In the genomic region with DNA sequence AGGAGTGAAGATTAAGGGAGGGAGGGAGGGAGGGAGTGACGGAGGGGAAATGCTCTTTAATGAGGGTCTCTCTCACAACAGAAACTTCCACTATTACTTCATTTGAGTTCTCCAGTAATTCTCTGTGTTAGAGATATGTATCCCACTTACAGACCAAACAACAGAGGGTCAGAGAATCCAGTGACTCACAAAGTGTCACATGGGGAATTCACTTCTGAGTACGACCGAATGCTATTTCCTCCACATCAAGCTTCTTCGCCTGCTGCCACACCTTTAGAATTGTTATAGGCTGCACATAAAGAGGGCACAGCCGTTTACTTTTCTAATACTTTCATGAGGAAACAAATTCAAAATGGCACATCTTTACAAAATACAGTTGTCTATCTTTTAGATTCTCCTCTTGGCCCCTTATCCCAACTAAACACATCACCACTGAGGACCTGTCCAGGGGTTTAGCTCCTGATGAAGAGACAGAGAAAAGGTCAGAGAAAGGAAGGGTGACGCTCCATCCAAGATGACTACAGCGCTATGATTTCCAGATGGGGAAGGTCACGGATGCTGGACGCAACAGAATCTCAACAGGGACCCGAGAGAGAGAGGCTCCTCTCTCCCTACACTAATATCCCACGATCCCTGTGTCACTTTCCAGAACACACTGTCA, we compare ENCODE assay signal across 11 cellular contexts.
DNase-seq lines count a peak whose midpoint lies in the region; ATAC-seq, FAIRE-seq and TF ChIP-seq lines count a peak whose summit lies in the region.
"Had no signal": no experiment of that assay in that cellular context is flagged by ENCODE, and none has a peak within 500 bp of the region (broad histone marks: within the 10 kb centered on the region; RNA-seq: fewer than 3 reads in every experiment).

No MANE protein-coding gene starts in this region.

- H3K4me2 ChIP-seq in SK-N-SH (0 out of 2 replicates have a peak overlapping the region, but pooled peaks have one; percentile 5), K562 (ENCODE audit: insufficient read depth, low read length) (no peak overlapping the region)

- no peak for DNase-seq in SK-N-SH
- peak in 1 of 4 experiments; percentile 48 for DNase-seq in K562 (ENCODE audit: extremely low read depth in 1 of 4, low spot score in 3 of 4)
- DNase-seq in kidney glomerular epithelial cell (lab: John Stamatoyannopoulos, UW): peak; percentile 32
- no peak for DNase-seq in type B pancreatic cell (ENCODE audit: extremely low spot score, unreplicated experiment)
- DNase-seq in BE2C: no peak
- no peak for DNase-seq in H7
- no peak for DNase-seq in head of caudate nucleus
- DNase-seq: activated gamma-delta T cell treated with Interleukin-2 at 50 U/mL for 16 hours, NCI-H1436 treated with DMSO at 0.1 percent for 48 hours had no signal

- H2AFZ ChIP-seq in SK-N-SH (ENCODE audit: low read depth) (no peak overlapping the region), K562 (ENCODE audit: low read depth, low read length) (peak overlapping the region; percentile 47; the same call in 1 of the 2 replicates)

- intact Hi-C loops in K562 (cut with micrococcal nuclease) (loop anchor here (2.0 to 5.0 kb wide), 2 partner anchors 35 to 53 kb away; no protein-coding TSS in a partner anchor), head of caudate nucleus (cut with DNase I) (no loop called here)

- H3K9me1 ChIP-seq in K562 (ENCODE audit: control insufficient read depth, insufficient read depth, low read length): no peaks in the 10 kb centered on the region

- peak overlapping the region; percentile 8 for H3K27ac Mint-ChIP-seq in type B pancreatic cell

- BruUV-seq in K562 (replicated peaks; lab: Mats Ljungman, UMichigan): no TSS peak

- H3K4me1 ChIP-seq in SK-N-SH (ENCODE audit: control insufficient read depth in 1 of 2, insufficient read depth in 2 of 2, low read depth in 1 of 2, low read length in 1 of 2) (peaks cover 58 to 74% of the 10 kb centered on the region in 2 experiments), K562 (replicated peaks in 1 of 2; ENCODE audit: control insufficient read depth in 2 of 2, insufficient read depth in 2 of 2, low read length in 2 of 2) (peaks cover 60 to 75% of the 10 kb centered on the region in 2 experiments), BE2C (peaks cover 61% of the 10 kb centered on the region)

- H4K20me1 ChIP-seq in SK-N-SH (ENCODE audit: insufficient read depth) (no peaks in the 10 kb centered on the region), K562 (replicated peaks; ENCODE audit: control insufficient read depth, insufficient read depth, low read length) (no peaks in the 10 kb centered on the region)

- POLR2A ChIA-PET in SK-N-SH (lab: Yijun Ruan, JAX): no interaction called here
- POLR2A ChIA-PET in K562 (lab: Yijun Ruan, JAX): interaction anchor here (1.0 kb wide), 1 partner anchor 37 kb away, joined by 4 read pairs; no protein-coding TSS in a partner anchor

- TF ChIP-seq CTCF in SK-N-SH (IDR thresholded peaks at IDR 0.05): no peak
- TF ChIP-seq CTCF in K562 (IDR thresholded peaks at IDR 0.05 in 2 of 3, conservative IDR thresholded peaks at IDR 0.05 in 1 of 3; ENCODE audit: insufficient read depth in 2 of 3, low read depth in 1 of 3, low read length in 3 of 3): no peak
- TF ChIP-seq CTCF in type B pancreatic cell (conservative IDR thresholded peaks at IDR 0.05): no peak
- TF ChIP-seq CTCF in BE2C (IDR thresholded peaks at IDR 0.05; ENCODE audit: low read depth, low read length): no peak

- H3K79me2 ChIP-seq in SK-N-SH (ENCODE audit: insufficient read depth) (no peaks in the 10 kb centered on the region; the same call in 1 of the 2 replicates), K562 (ENCODE audit: control insufficient read depth, insufficient read depth, low read length) (peaks cover 11% of the 10 kb centered on the region; the same call in 1 of the 3 replicates)

- no peak for TF ChIP-seq POLR2A in K562 (conservative IDR thresholded peaks at IDR 0.05)

- H3K4me1 Mint-ChIP-seq in type B pancreatic cell (ENCODE audit: unreplicated experiment): peaks cover 86% of the 10 kb centered on the region

- H3K9me3 ChIP-seq in SK-N-SH: no peaks in the 10 kb centered on the region
- no peaks in the 10 kb centered on the region for H3K9me3 ChIP-seq in K562 (replicated peaks; ENCODE audit: control insufficient read depth, insufficient read depth, low read depth, low read length)
- H3K9me3 ChIP-seq in BE2C: no peaks in the 10 kb centered on the region

- H3K4me3 ChIP-seq in SK-N-SH (ENCODE audit: low read depth in 2 of 2, low read length in 1 of 2) (no peak overlapping the region), K562 (no peak overlapping the region), BE2C (ENCODE audit: low read depth, low read length) (no peak overlapping the region), H7 (ENCODE audit: insufficient read depth, low read depth, low read length) (no peak overlapping the region)

- FAIRE-seq in K562 (lab: Jason Lieb, UNC): no peak

- peaks cover 4% of the 10 kb centered on the region for H3K27me3 Mint-ChIP-seq in type B pancreatic cell

- no peaks in the 10 kb centered on the region for H3K36me3 Mint-ChIP-seq in type B pancreatic cell

- no peaks in the 10 kb centered on the region for H3K27me3 ChIP-seq in SK-N-SH (ENCODE audit: insufficient read depth)
- no peaks in the 10 kb centered on the region for H3K27me3 ChIP-seq in K562 (ENCODE audit: control insufficient read depth in 2 of 2, insufficient read depth in 2 of 2, low read length in 2 of 2)
- no peaks in the 10 kb centered on the region for H3K27me3 ChIP-seq in BE2C
- no peaks in the 10 kb centered on the region for H3K27me3 ChIP-seq in H7 (ENCODE audit: control insufficient read depth, insufficient read depth, low read length)

- 78% methylated on average over 11 of the region's 11 CpGs for WGBS in SK-N-SH (ENCODE audit: low lambda C conversion rate)
- WGBS in K562 (ENCODE audit: insufficient coverage, low coverage, missing lambda C conversion rate): 56% methylated on average over 10 of the region's 11 CpGs

- no peaks in the 10 kb centered on the region for H3K9me2 ChIP-seq in SK-N-SH

- no peak overlapping the region for H3K4me3 Mint-ChIP-seq in type B pancreatic cell

- no peak for TF ChIP-seq RAD21 in SK-N-SH (IDR thresholded peaks at IDR 0.05; ENCODE audit: low read length)
- no peak for TF ChIP-seq RAD21 in K562 (CRISPR knock-in tag; conservative IDR thresholded peaks at IDR 0.05 in 1 of 2, IDR thresholded peaks at IDR 0.05 in 1 of 2)

- no peak overlapping the region for H3K9ac ChIP-seq in SK-N-SH
- H3K9ac ChIP-seq in K562 (ENCODE audit: insufficient read depth in 1 of 2, low read depth in 2 of 2, low read length in 2 of 2): no peak overlapping the region; a peak in 1 of 4 replicates

- H3K36me3 ChIP-seq in SK-N-SH (replicated peaks in 1 of 2; ENCODE audit: control insufficient read depth in 1 of 2, insufficient read depth in 2 of 2, low read length in 1 of 2): no peaks in the 10 kb centered on the region
- H3K36me3 ChIP-seq in K562 (ENCODE audit: control insufficient read depth, insufficient read depth, low read length): peaks cover 4% of the 10 kb centered on the region; the same call in 1 of the 3 replicates
- H3K36me3 ChIP-seq in BE2C: no peaks in the 10 kb centered on the region
- no peaks in the 10 kb centered on the region for H3K36me3 ChIP-seq in H7 (replicated peaks; ENCODE audit: control insufficient read depth, insufficient read depth, low read length)

- H3K27ac ChIP-seq in SK-N-SH (ENCODE audit: low read depth in 2 of 2, low read length in 1 of 2): peak overlapping the region in 1 of 2 experiments; percentile 41; a peak in 1 of 4 replicates
- H3K27ac ChIP-seq in K562 (ENCODE audit: extremely low read depth, low read depth, low read length): peak overlapping the region; percentile 30; the same call in 2 of the 3 replicates
- H3K27ac ChIP-seq: 22Rv1 had no signal

- in situ Hi-C loops in K562 (cut with MboI): no loop called here

- CTCF ChIA-PET in SK-N-SH (lab: Yijun Ruan, JAX): interaction anchor here (1.0 to 1.3 kb wide), 2 partner anchors 12 to 57 kb away, joined by 3 to 4 read pairs; no protein-coding TSS in a partner anchor
- CTCF ChIA-PET in K562 (lab: Yijun Ruan, JAX; ENCODE audit: low intra/inter-chr PET ratio): no interaction called here

- no peak for ATAC-seq in SK-N-SH treated with all-trans-retinoic acid at 6 μM for 48 hours
- ATAC-seq in K562: no peak

- H3K9me3 Mint-ChIP-seq in type B pancreatic cell: no peaks in the 10 kb centered on the region

- H3F3A ChIP-seq in SK-N-SH (replicated peaks; ENCODE audit: insufficient read depth): peaks cover 20% of the 10 kb centered on the region

- TF ChIP-seq EP300 in SK-N-SH (IDR thresholded peaks at IDR 0.05; ENCODE audit: borderline replicate concordance in 1 of 2, low read depth in 1 of 2, low read length in 1 of 2) (no peak), K562 (IDR thresholded peaks at IDR 0.05; ENCODE audit: low read length) (no peak)

TF ChIP-seq in SK-N-SH, 30 proteins besides CTCF, POLR2A, EP300 and RAD21 (continues in another document):
- TF ChIP-seq, protein P1, sequence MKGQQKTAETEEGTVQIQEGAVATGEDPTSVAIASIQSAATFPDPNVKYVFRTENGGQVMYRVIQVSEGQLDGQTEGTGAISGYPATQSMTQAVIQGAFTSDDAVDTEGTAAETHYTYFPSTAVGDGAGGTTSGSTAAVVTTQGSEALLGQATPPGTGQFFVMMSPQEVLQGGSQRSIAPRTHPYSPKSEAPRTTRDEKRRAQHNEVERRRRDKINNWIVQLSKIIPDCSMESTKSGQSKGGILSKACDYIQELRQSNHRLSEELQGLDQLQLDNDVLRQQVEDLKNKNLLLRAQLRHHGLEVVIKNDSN (IDR thresholded peaks at IDR 0.05; ENCODE audit: borderline replicate concordance, low read depth): peak; percentile 51; the same call in 1 of the 2 replicates

TF ChIP-seq in SK-N-SH treated with all-trans-retinoic acid at 6 μM for 48 hours, 23 proteins besides CTCF, POLR2A, EP300 and RAD21 (continues in another document):
- TF ChIP-seq CSDC2 (CRISPR knock-in tag; IDR thresholded peaks at IDR 0.05) (no peak), GLIS3 (CRISPR knock-in tag; IDR thresholded peaks at IDR 0.05) (no peak), ZNF565 (CRISPR knock-in tag; conservative IDR thresholded peaks at IDR 0.05; ENCODE audit: low read depth) (no peak), ZNF70 (CRISPR knock-in tag; IDR thresholded peaks at IDR 0.05) (no peak)

TF ChIP-seq in K562, 482 proteins besides CTCF, POLR2A, EP300 and RAD21 (continues in another document):
- TF ChIP-seq, protein P2, sequence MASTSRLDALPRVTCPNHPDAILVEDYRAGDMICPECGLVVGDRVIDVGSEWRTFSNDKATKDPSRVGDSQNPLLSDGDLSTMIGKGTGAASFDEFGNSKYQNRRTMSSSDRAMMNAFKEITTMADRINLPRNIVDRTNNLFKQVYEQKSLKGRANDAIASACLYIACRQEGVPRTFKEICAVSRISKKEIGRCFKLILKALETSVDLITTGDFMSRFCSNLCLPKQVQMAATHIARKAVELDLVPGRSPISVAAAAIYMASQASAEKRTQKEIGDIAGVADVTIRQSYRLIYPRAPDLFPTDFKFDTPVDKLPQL (IDR thresholded peaks at IDR 0.05; ENCODE audit: extremely low read depth, insufficient read length): no peak
- TF ChIP-seq TAL1 (IDR thresholded peaks at IDR 0.05) (no peak), ZNF239 (CRISPR knock-in tag; IDR thresholded peaks at IDR 0.05) (no peak), OTX1 (CRISPR knock-in tag; IDR thresholded peaks at IDR 0.05) (0 out of 2 replicates have a peak, but pooled peaks have one; percentile 39), YBX1 (IDR thresholded peaks at IDR 0.05) (no peak), HNRNPL (IDR thresholded peaks at IDR 0.05; ENCODE audit: low read depth, low read length) (no peak)
